In the genomic region with DNA sequence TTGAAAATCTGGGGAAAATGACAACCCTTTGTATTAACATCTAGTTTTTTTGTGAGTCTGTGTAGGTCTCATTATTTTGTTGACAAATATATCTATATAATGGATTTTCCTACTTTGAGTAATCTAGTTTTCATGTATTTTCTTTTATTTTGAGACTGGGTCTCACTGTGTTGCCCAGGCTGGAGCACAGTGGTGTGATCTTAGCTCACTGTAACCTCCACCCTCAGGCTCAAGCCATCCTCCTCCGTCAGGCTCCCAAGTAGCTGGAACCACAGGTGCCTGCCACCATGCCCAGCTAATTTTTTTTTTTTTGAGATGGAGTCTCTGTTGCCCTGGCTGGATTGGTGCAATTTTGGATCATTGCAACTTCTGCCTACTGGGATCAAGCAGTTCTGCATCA, we compare ENCODE assay signal across 1 cellular context.
TF ChIP-seq lines count a peak whose summit lies in the region.

No MANE protein-coding gene starts in this region.

TF ChIP-seq in GM23338, 12 proteins besides CTCF, POLR2A, EP300 and RAD21 (continued from another document):
- TF ChIP-seq, protein P1, sequence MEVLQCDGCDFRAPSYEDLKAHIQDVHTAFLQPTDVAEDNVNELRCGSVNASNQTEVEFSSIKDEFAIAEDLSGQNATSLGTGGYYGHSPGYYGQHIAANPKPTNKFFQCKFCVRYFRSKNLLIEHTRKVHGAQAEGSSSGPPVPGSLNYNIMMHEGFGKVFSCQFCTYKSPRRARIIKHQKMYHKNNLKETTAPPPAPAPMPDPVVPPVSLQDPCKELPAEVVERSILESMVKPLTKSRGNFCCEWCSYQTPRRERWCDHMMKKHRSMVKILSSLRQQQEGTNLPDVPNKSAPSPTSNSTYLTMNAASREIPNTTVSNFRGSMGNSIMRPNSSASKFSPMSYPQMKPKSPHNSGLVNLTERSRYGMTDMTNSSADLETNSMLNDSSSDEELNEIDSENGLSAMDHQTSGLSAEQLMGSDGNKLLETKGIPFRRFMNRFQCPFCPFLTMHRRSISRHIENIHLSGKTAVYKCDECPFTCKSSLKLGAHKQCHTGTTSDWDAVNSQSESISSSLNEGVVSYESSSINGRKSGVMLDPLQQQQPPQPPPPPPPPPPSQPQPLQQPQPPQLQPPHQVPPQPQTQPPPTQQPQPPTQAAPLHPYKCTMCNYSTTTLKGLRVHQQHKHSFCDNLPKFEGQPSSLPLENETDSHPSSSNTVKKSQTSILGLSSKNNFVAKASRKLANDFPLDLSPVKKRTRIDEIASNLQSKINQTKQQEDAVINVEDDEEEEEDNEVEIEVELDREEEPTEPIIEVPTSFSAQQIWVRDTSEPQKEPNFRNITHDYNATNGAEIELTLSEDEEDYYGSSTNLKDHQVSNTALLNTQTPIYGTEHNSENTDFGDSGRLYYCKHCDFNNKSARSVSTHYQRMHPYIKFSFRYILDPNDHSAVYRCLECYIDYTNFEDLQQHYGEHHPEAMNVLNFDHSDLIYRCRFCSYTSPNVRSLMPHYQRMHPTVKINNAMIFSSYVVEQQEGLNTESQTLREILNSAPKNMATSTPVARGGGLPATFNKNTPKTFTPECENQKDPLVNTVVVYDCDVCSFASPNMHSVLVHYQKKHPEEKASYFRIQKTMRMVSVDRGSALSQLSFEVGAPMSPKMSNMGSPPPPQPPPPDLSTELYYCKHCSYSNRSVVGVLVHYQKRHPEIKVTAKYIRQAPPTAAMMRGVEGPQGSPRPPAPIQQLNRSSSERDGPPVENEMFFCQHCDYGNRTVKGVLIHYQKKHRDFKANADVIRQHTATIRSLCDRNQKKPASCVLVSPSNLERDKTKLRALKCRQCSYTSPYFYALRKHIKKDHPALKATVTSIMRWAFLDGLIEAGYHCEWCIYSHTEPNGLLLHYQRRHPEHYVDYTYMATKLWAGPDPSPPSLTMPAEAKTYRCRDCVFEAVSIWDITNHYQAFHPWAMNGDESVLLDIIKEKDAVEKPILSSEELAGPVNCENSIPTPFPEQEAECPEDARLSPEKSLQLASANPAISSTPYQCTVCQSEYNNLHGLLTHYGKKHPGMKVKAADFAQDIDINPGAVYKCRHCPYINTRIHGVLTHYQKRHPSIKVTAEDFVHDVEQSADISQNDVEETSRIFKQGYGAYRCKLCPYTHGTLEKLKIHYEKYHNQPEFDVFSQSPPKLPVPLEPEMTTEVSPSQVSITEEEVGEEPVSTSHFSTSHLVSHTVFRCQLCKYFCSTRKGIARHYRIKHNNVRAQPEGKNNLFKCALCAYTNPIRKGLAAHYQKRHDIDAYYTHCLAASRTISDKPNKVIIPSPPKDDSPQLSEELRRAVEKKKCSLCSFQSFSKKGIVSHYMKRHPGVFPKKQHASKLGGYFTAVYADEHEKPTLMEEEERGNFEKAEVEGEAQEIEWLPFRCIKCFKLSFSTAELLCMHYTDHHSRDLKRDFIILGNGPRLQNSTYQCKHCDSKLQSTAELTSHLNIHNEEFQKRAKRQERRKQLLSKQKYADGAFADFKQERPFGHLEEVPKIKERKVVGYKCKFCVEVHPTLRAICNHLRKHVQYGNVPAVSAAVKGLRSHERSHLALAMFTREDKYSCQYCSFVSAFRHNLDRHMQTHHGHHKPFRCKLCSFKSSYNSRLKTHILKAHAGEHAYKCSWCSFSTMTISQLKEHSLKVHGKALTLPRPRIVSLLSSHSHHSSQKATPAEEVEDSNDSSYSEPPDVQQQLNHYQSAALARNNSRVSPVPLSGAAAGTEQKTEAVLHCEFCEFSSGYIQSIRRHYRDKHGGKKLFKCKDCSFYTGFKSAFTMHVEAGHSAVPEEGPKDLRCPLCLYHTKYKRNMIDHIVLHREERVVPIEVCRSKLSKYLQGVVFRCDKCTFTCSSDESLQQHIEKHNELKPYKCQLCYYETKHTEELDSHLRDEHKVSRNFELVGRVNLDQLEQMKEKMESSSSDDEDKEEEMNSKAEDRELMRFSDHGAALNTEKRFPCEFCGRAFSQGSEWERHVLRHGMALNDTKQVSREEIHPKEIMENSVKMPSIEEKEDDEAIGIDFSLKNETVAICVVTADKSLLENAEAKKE (CRISPR knock-in tag; IDR thresholded peaks at IDR 0.05), result no peak
- TF ChIP-seq POLR2AphosphoS5 (IDR thresholded peaks at IDR 0.05; ENCODE audit: low read depth) (no peak), NANOG (IDR thresholded peaks at IDR 0.05; ENCODE audit: borderline replicate concordance) (no peak), ZNF114 (CRISPR knock-in tag; IDR thresholded peaks at IDR 0.05) (no peak)
- TF ChIP-seq, protein P2, sequence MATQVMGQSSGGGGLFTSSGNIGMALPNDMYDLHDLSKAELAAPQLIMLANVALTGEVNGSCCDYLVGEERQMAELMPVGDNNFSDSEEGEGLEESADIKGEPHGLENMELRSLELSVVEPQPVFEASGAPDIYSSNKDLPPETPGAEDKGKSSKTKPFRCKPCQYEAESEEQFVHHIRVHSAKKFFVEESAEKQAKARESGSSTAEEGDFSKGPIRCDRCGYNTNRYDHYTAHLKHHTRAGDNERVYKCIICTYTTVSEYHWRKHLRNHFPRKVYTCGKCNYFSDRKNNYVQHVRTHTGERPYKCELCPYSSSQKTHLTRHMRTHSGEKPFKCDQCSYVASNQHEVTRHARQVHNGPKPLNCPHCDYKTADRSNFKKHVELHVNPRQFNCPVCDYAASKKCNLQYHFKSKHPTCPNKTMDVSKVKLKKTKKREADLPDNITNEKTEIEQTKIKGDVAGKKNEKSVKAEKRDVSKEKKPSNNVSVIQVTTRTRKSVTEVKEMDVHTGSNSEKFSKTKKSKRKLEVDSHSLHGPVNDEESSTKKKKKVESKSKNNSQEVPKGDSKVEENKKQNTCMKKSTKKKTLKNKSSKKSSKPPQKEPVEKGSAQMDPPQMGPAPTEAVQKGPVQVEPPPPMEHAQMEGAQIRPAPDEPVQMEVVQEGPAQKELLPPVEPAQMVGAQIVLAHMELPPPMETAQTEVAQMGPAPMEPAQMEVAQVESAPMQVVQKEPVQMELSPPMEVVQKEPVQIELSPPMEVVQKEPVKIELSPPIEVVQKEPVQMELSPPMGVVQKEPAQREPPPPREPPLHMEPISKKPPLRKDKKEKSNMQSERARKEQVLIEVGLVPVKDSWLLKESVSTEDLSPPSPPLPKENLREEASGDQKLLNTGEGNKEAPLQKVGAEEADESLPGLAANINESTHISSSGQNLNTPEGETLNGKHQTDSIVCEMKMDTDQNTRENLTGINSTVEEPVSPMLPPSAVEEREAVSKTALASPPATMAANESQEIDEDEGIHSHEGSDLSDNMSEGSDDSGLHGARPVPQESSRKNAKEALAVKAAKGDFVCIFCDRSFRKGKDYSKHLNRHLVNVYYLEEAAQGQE (IDR thresholded peaks at IDR 0.05; ENCODE audit: unreplicated experiment), result no peak
TF ChIP-seq in GM23338: peak in this region for 0.
